Comparison of ENCODE assay signal across 8 cellular contexts in genomic region chr3:32238816-32239637, GRCh38. TPM values are rescaled to one million over a fixed set of nuclear protein-coding genes. Genes with fewer than 3 reads are reported as not detected.
DNase-seq lines count a peak whose midpoint lies in the region; ATAC-seq and TF ChIP-seq lines count a peak whose summit lies in the region.

No MANE protein-coding gene starts in this region.

- no peaks in the 10 kb centered on the region for H3K36me3 ChIP-seq in RWPE2 (ENCODE audit: low read depth)
- no peaks in the 10 kb centered on the region for H3K36me3 ChIP-seq in adrenal gland (replicated peaks in 1 of 2)

- ATAC-seq in HG03045 (IDR thresholded peaks at IDR 0.05; ENCODE audit: unreplicated experiment) (peak; percentile 33), RWPE2 (ENCODE audit: low read depth) (peak; percentile 47), right cardiac atrium (peak in 1 of 2 donors; percentile 53), sciatic nerve (peak; percentile 60)

- H3K4me1 ChIP-seq in RWPE2 (ENCODE audit: insufficient read depth, poor library complexity, severe bottlenecking) (no peaks in the 10 kb centered on the region), adrenal gland (replicated peaks in 1 of 2) (peaks cover 6 to 14% of the 10 kb centered on the region in 2 donors), right cardiac atrium (ENCODE audit: control insufficient read depth, insufficient read depth, low read length) (peaks cover 8% of the 10 kb centered on the region)

- no peak for TF ChIP-seq CTCF in GM13976 (IDR thresholded peaks at IDR 0.05; ENCODE audit: borderline replicate concordance, control extremely low read depth, extremely low read depth, insufficient read depth, missing control alignments)
- TF ChIP-seq CTCF in RWPE2 (IDR thresholded peaks at IDR 0.05; ENCODE audit: poor library complexity, severe bottlenecking): no peak
- no peak for TF ChIP-seq CTCF in adrenal gland (IDR thresholded peaks at IDR 0.05)

- in situ Hi-C loops in GM13976 (cut with MboI; ENCODE audit: low sequenced_read_pairs, unreplicated experiment): no loop called here

- 0 to 5% (median 1%) methylated on average over 4 to 56 of the region's 56 CpGs for WGBS in adrenal gland, 4 donors
- under 1% methylated on average over 56 of the region's 56 CpGs for WGBS in right cardiac atrium

- H3K27ac ChIP-seq in RWPE2 (ENCODE audit: poor library complexity, severe bottlenecking) (no peak overlapping the region), adrenal gland (peak overlapping the region in 3 of 5 donors; percentile 10 to 57 (median 17)), right cardiac atrium (ENCODE audit: low read length) (peak overlapping the region; percentile 62)

- peaks cover 3% of the 10 kb centered on the region for H3K27me3 ChIP-seq in RWPE2 (ENCODE audit: insufficient read depth, poor library complexity, severe bottlenecking)
- H3K27me3 ChIP-seq in adrenal gland: no peaks in the 10 kb centered on the region
- H3K27me3 ChIP-seq in right cardiac atrium (ENCODE audit: control insufficient read depth, insufficient read depth): no peaks in the 10 kb centered on the region

- no peak for TF ChIP-seq POLR2A in adrenal gland (IDR thresholded peaks at IDR 0.05)

- peak; percentile 65 for DNase-seq in GM13976 (ENCODE audit: low spot score)
- no peak for DNase-seq in RWPE2 (ENCODE audit: low spot score)
- peak in 5 of 7 donors; percentile 35 to 45 (median 37) for DNase-seq in adrenal gland
- DNase-seq in right cardiac atrium: peak; percentile 32 to 71 (median 68)
- peak; percentile 65 for DNase-seq in sciatic nerve (ENCODE audit: low spot score)
- no peak for DNase-seq in C1 segment of cervical spinal cord (lab: John Stamatoyannopoulos, UW)
- DNase-seq in occipital lobe (lab: John Stamatoyannopoulos, UW): no peak

- H3K4me3 ChIP-seq in RWPE2 (ENCODE audit: severe bottlenecking) (peak overlapping the region; percentile 77), adrenal gland (peak overlapping the region; percentile 27 to 91 (median 80)), right cardiac atrium (ENCODE audit: low read length) (peak overlapping the region; percentile 95)

- no peaks in the 10 kb centered on the region for H3K9me3 ChIP-seq in RWPE2 (ENCODE audit: severe bottlenecking)
- no peaks in the 10 kb centered on the region for H3K9me3 ChIP-seq in adrenal gland (replicated peaks in 1 of 3)
- no peaks in the 10 kb centered on the region for H3K9me3 ChIP-seq in right cardiac atrium (ENCODE audit: control insufficient read depth, low read length)

- intact Hi-C loops in adrenal gland (cut with DNase I) (no loop called here), right cardiac atrium (cut with DNase I) (loop anchor here in 1 of 4 donors (5.0 kb wide), 1 partner anchor 43 kb away; no protein-coding TSS in a partner anchor), sciatic nerve (cut with DNase I) (no loop called here)

RNA-seq across cellular contexts. Expression of gene CMTM8, which starts 0.5 kb away (rescaled TPM):
- total RNA-seq in adrenal gland (10 to 100 TPM in 6 of 8 donors, 1 to 10 TPM in 2; 8.2 to 24.1 (median 16.2) TPM), right cardiac atrium (1 to 10 TPM; 4.6 to 6.2 (median 5.2) TPM), sciatic nerve (7.6 TPM), occipital lobe (0.31 TPM)
- polyA plus RNA-seq in adrenal gland (10 to 100 TPM in 2 of 3 donors, 1 to 10 TPM in 1; 3.3 to 16.6 (median 12.8) TPM), right cardiac atrium (7.1 TPM)

Comparison
In these comparisons a context has a peak if more than half of its experiments do, and no peak if none do; other contexts are left out.
1. DNase-seq: peak in GM13976 (single experiment), adrenal gland (5 of 7), right cardiac atrium (3 of 3) and sciatic nerve (single experiment); none in RWPE2 (single experiment), C1 segment of cervical spinal cord (0 of 14) and occipital lobe (single experiment).
2. Peak in every context shown above with its lines, with median percentiles within 50 percentile points of each other: H3K4me3 ChIP-seq.